ENCODE assay signal across 11 cellular contexts in the genomic region with DNA sequence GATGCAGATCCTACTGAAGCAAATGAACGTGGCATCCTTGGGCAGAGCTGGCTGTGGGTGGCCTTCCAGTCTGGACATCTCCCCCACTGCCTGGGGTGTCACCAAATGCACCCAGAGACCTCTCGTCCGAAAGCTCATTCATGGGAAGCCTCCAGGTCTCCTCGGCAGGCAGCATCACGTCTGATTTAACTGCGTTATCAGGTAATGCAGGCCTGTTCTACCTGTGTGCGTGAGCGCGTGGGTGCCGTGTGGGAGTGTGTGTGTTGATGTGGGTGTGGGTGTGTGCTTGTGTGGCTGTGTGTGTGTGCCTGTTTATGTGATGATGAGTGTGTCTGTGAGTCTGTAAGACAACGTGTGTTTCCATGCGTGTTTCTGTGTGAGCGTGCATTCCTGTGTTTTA. TPM values are rescaled to one million over a fixed set of nuclear protein-coding genes. Genes with fewer than 3 reads are reported as not detected.
"Had no signal": no experiment of that assay in that cellular context is flagged by ENCODE, and none has a peak within 500 bp of the region (broad histone marks: within the 10 kb centered on the region; RNA-seq: fewer than 3 reads in every experiment).

No MANE protein-coding gene starts in this region.

RNA-seq across cellular contexts. Expression of a gene that starts 35.1 kb away (rescaled TPM):
- total RNA-seq: OCI-LY7, PC-3, PC-9, Peyer's patch, Right ventricle myocardium superior, RPMI7951, SJCRH30, SJSA1, SK-MEL-5, T-cell had no signal
- polyA plus RNA-seq: SK-N-SH had no signal
